Comparison of ENCODE assay signal across 35 cellular contexts in genomic region chr17:73121513-73121912, GRCh38. TPM values are rescaled to one million over a fixed set of nuclear protein-coding genes. Genes with fewer than 3 reads are reported as not detected.
"Had no signal": no experiment of that assay in that cellular context is flagged by ENCODE, and none has a peak within 500 bp of the region (broad histone marks: within the 10 kb centered on the region; RNA-seq: fewer than 3 reads in every experiment).

No MANE protein-coding gene starts in this region.

- DNase-seq: activated B cell treated with CpG ODN at 0.5 μM for 24 hours; activated CD4-positive, alpha-beta T cell treated with anti-CD3 and anti-CD28 coated beads for 48 hours; activated CD4-positive, alpha-beta T cell treated with anti-CD3 and anti-CD28 coated beads, Interleukin-2, amount 50 U/mL, for 1 hour; activated CD4-positive, alpha-beta T cell treated with anti-CD3 and anti-CD28 coated beads, Interleukin-2, amount 50 U/mL, for 48 hours; activated CD8-positive, alpha-beta memory T cell treated with anti-CD3 and anti-CD28 coated beads, Interleukin-2, amount 10 ng/mL, durations not matched to agents 7 days and 5 days; activated CD8-positive, alpha-beta memory T cell treated with anti-CD3 and anti-CD28 coated beads, Interleukin-2, amount 50 U/mL, for 4 hours; activated CD8-positive, alpha-beta T cell treated with anti-CD3 and anti-CD28 coated beads, Interleukin-2, amount 10 ng/mL, durations not matched to agents 7 days and 5 days; activated effector memory CD4-positive, alpha-beta T cell treated with anti-CD3 and anti-CD28 coated beads, Interleukin-2, amount 50 U/mL, for 16 hours; activated naive CD4-positive, alpha-beta T cell treated with anti-CD3 and anti-CD28 coated beads for 36 hours; activated naive CD8-positive, alpha-beta T cell treated with anti-CD3 and anti-CD28 coated beads for 36 hours; activated naive CD8-positive, alpha-beta T cell treated with anti-CD3 and anti-CD28 coated beads, Interleukin-2, amount 50 U/mL, for 24 hours; activated T-cell treated with anti-CD3 and anti-CD28 coated beads, Interleukin-2, amount 50 U/mL, for 1 hour; activated T-cell treated with anti-CD3 and anti-CD28 coated beads, Interleukin-2, amount 50 U/mL, for 48 hours; adrenal gland; amygdala; aorta; body of pancreas; central memory CD4-positive, alpha-beta T cell; cerebellar nuclear complex; colonic mucosa; effector CD8-positive, alpha-beta T cell; esophagus squamous epithelium; foreskin fibroblast; head of caudate nucleus; T-helper 17 cell; T1000; WERI-Rb-1 had no signal

- H3K4me1 Mint-ChIP-seq: activated B cell treated with CpG ODN at 0.5 μM for 24 hours; activated CD8-positive, alpha-beta memory T cell treated with anti-CD3 and anti-CD28 coated beads, Interleukin-2, amount 10 ng/mL, durations not matched to agents 7 days and 5 days; activated naive CD4-positive, alpha-beta T cell treated with anti-CD3 and anti-CD28 coated beads, Interleukin-2, amount 50 U/mL, for 24 hours; activated naive CD8-positive, alpha-beta T cell treated with anti-CD3 and anti-CD28 coated beads for 36 hours; activated naive CD8-positive, alpha-beta T cell treated with anti-CD3 and anti-CD28 coated beads, Interleukin-2, amount 50 U/mL, for 24 hours had no signal

- H3K27me3 Mint-ChIP-seq: activated CD8-positive, alpha-beta memory T cell treated with anti-CD3 and anti-CD28 coated beads, Interleukin-2, amount 10 ng/mL, durations not matched to agents 7 days and 5 days; activated naive CD4-positive, alpha-beta T cell treated with anti-CD3 and anti-CD28 coated beads, Interleukin-2, amount 50 U/mL, for 24 hours; activated naive CD8-positive, alpha-beta T cell treated with anti-CD3 and anti-CD28 coated beads for 36 hours; activated naive CD8-positive, alpha-beta T cell treated with anti-CD3 and anti-CD28 coated beads, Interleukin-2, amount 50 U/mL, for 24 hours had no signal

- H3K36me3 ChIP-seq: adrenal gland, colonic mucosa, esophagus squamous epithelium, WERI-Rb-1 had no signal

- H3K27ac ChIP-seq: adrenal gland, body of pancreas, colonic mucosa, epithelial cell of prostate, esophagus squamous epithelium had no signal

- H3K27ac Mint-ChIP-seq: activated B cell treated with CpG ODN at 0.5 μM for 24 hours; activated CD8-positive, alpha-beta memory T cell treated with anti-CD3 and anti-CD28 coated beads, Interleukin-2, amount 10 ng/mL, durations not matched to agents 7 days and 5 days; activated CD8-positive, alpha-beta T cell treated with anti-CD3 and anti-CD28 coated beads, Interleukin-2, amount 10 ng/mL, durations not matched to agents 7 days and 5 days; activated naive CD4-positive, alpha-beta T cell treated with anti-CD3 and anti-CD28 coated beads for 36 hours; activated naive CD4-positive, alpha-beta T cell treated with anti-CD3 and anti-CD28 coated beads, Interleukin-2, amount 50 U/mL, for 24 hours; activated naive CD8-positive, alpha-beta T cell treated with anti-CD3 and anti-CD28 coated beads for 36 hours; activated naive CD8-positive, alpha-beta T cell treated with anti-CD3 and anti-CD28 coated beads, Interleukin-2, amount 50 U/mL, for 24 hours; activated T-helper 1 cell treated with anti-CD3 and anti-CD28 coated beads, Interleukin-12 subunit alpha, Interleukin-12 subunit beta, Interleukin-2, Interleukin-4 antibody, amounts not matched to agents 30 ng/mL and 10 ng/mL and 1 ng/mL, durations not matched to agents 14 hours and 24 hours and 36 hours; activated T-helper 2 cell treated with anti-CD3 and anti-CD28 coated beads, Interferon-gamma antibody, Interleukin-2, Interleukin-4, amounts not matched to agents 10 μg/mL and 5 μg/mL and 100 μg/mL, durations not matched to agents 14 hours and 24 hours and 36 hours; T-helper 17 cell; T-helper 2 cell treated with Interferon-gamma antibody and Interleukin-4, amounts not matched to agents 5 μg/mL and 100 μg/mL, for 36 hours had no signal

- ATAC-seq: activated CD4-positive, CD25-positive, alpha-beta regulatory T cell treated with anti-CD3 and anti-CD28 coated beads, Interleukin-2, amount 50 U/mL, for 24 hours; activated CD8-positive, alpha-beta memory T cell treated with anti-CD3 and anti-CD28 coated beads, Interleukin-2, amount 10 ng/mL, durations not matched to agents 7 days and 5 days; activated CD8-positive, alpha-beta T cell treated with anti-CD3 and anti-CD28 coated beads, Interleukin-2, amount 10 ng/mL, durations not matched to agents 7 days and 5 days; activated naive CD8-positive, alpha-beta T cell treated with anti-CD3 and anti-CD28 coated beads, Interleukin-2, amount 50 U/mL, for 24 hours; body of pancreas; T-helper 17 cell had no signal

- H3K9me3 Mint-ChIP-seq: activated B cell treated with CpG ODN at 0.5 μM for 24 hours; activated naive CD4-positive, alpha-beta T cell treated with anti-CD3 and anti-CD28 coated beads for 36 hours; activated naive CD4-positive, alpha-beta T cell treated with anti-CD3 and anti-CD28 coated beads, Interleukin-2, amount 50 U/mL, for 24 hours; activated naive CD8-positive, alpha-beta T cell treated with anti-CD3 and anti-CD28 coated beads for 36 hours; activated naive CD8-positive, alpha-beta T cell treated with anti-CD3 and anti-CD28 coated beads, Interleukin-2, amount 50 U/mL, for 24 hours; activated T-helper 1 cell treated with anti-CD3 and anti-CD28 coated beads, Interleukin-12 subunit alpha, Interleukin-12 subunit beta, Interleukin-2, Interleukin-4 antibody, amounts not matched to agents 30 ng/mL and 10 ng/mL and 1 ng/mL, durations not matched to agents 14 hours and 24 hours and 36 hours; activated T-helper 2 cell treated with anti-CD3 and anti-CD28 coated beads, Interferon-gamma antibody, Interleukin-2, Interleukin-4, amounts not matched to agents 10 μg/mL and 5 μg/mL and 100 μg/mL, durations not matched to agents 14 hours and 24 hours and 36 hours; T-helper 2 cell treated with Interferon-gamma antibody and Interleukin-4, amounts not matched to agents 5 μg/mL and 100 μg/mL, for 36 hours had no signal

- H3K4me1 ChIP-seq: adrenal gland, body of pancreas, colonic mucosa, esophagus squamous epithelium had no signal

- H3K4me3 Mint-ChIP-seq: activated B cell treated with CpG ODN at 0.5 μM for 24 hours; activated CD8-positive, alpha-beta memory T cell treated with anti-CD3 and anti-CD28 coated beads, Interleukin-2, amount 10 ng/mL, durations not matched to agents 7 days and 5 days; activated CD8-positive, alpha-beta T cell treated with anti-CD3 and anti-CD28 coated beads, Interleukin-2, amount 10 ng/mL, durations not matched to agents 7 days and 5 days; activated naive CD4-positive, alpha-beta T cell treated with anti-CD3 and anti-CD28 coated beads for 36 hours; activated naive CD4-positive, alpha-beta T cell treated with anti-CD3 and anti-CD28 coated beads, Interleukin-2, amount 50 U/mL, for 24 hours; activated naive CD8-positive, alpha-beta T cell treated with anti-CD3 and anti-CD28 coated beads for 36 hours; activated naive CD8-positive, alpha-beta T cell treated with anti-CD3 and anti-CD28 coated beads, Interleukin-2, amount 50 U/mL, for 24 hours; activated T-helper 1 cell treated with anti-CD3 and anti-CD28 coated beads, Interleukin-12 subunit alpha, Interleukin-12 subunit beta, Interleukin-2, Interleukin-4 antibody, amounts not matched to agents 30 ng/mL and 10 ng/mL and 1 ng/mL, durations not matched to agents 14 hours and 24 hours and 36 hours; T-helper 17 cell; T-helper 2 cell treated with Interferon-gamma antibody and Interleukin-4, amounts not matched to agents 5 μg/mL and 100 μg/mL, for 36 hours had no signal

- H3K9me3 ChIP-seq: adrenal gland, body of pancreas, colonic mucosa, esophagus squamous epithelium had no signal

- H3K27me3 ChIP-seq: adrenal gland, body of pancreas, colonic mucosa had no signal

- H3K4me3 ChIP-seq: adrenal gland, body of pancreas, colonic mucosa, esophagus squamous epithelium had no signal

- H3K36me3 Mint-ChIP-seq: activated CD8-positive, alpha-beta memory T cell treated with anti-CD3 and anti-CD28 coated beads, Interleukin-2, amount 10 ng/mL, durations not matched to agents 7 days and 5 days; activated naive CD4-positive, alpha-beta T cell treated with anti-CD3 and anti-CD28 coated beads, Interleukin-2, amount 50 U/mL, for 24 hours; activated naive CD8-positive, alpha-beta T cell treated with anti-CD3 and anti-CD28 coated beads for 36 hours had no signal

RNA-seq across cellular contexts. Expression of gene SSTR2, which starts 43.3 kb away (rescaled TPM):
- total RNA-seq: activated CD8-positive, alpha-beta T cell treated with anti-CD3 and anti-CD28 coated beads, Interleukin-2, amount 10 ng/mL, durations not matched to agents 7 days and 5 days; activated naive CD4-positive, alpha-beta T cell treated with anti-CD3 and anti-CD28 coated beads for 36 hours; dermis microvascular lymphatic vessel endothelial cell; endothelial cell of umbilical vein; T-helper 17 cell had no signal
